Comparison of ENCODE assay signal across 9 cellular contexts in genomic region chr14:65321370-65321875, GRCh38.
DNase-seq lines count a peak whose midpoint lies in the region; ATAC-seq lines count a peak whose summit lies in the region.
"Had no signal": no experiment of that assay in that cellular context is flagged by ENCODE, and none has a peak within 500 bp of the region (broad histone marks: within the 10 kb centered on the region; RNA-seq: fewer than 3 reads in every experiment).

No MANE protein-coding gene starts in this region.

- DNase-seq in ELR (ENCODE audit: low read depth) (peak; percentile 74), adipocyte (ENCODE audit: low read depth) (peak; percentile 51), NCI-H446 treated with DMSO at 0.1 percent for 48 hours (lab: John Stamatoyannopoulos, UW) (no peak), RKO (ENCODE audit: low spot score) (no peak), T-helper 9 cell (no peak)
- no peak for DNase-seq in NK-92 treated with Interleukin-12 subunit alpha and Interleukin-12 subunit beta, amount 100 ng/mL, for 24 hours (lab: John Stamatoyannopoulos, UW)
- DNase-seq: stimulated activated naive CD4-positive, alpha-beta T cell had no signal

- no peaks in the 10 kb centered on the region for H3K9me3 ChIP-seq in adipocyte (ENCODE audit: control insufficient read depth, low read length)

- no peak overlapping the region for H3K9ac ChIP-seq in adipocyte (ENCODE audit: low read length)

- no peaks in the 10 kb centered on the region for H3K27me3 ChIP-seq in adipocyte (replicated peaks; ENCODE audit: control insufficient read depth, insufficient read depth, low read length)

- H3K4me1 ChIP-seq in adipocyte (ENCODE audit: control insufficient read depth, insufficient read depth, low read length), result no peaks in the 10 kb centered on the region

- H3K4me3 ChIP-seq in adipocyte (ENCODE audit: low read length), result no peak overlapping the region

- no peaks in the 10 kb centered on the region for H3K36me3 ChIP-seq in adipocyte (ENCODE audit: control insufficient read depth, insufficient read depth, low read length, severe bottlenecking)

- ATAC-seq in GM21360 (IDR thresholded peaks at IDR 0.05; ENCODE audit: unreplicated experiment), result peak; percentile 40
- ATAC-seq in HG03565 (IDR thresholded peaks at IDR 0.05; ENCODE audit: unreplicated experiment), result peak; percentile 36

Comparison
In these comparisons a context has a peak if more than half of its experiments do, and no peak if none do; other contexts are left out.
1. DNase-seq: peak in ELR (single experiment) and adipocyte (single experiment); none in NCI-H446 treated with DMSO at 0.1 percent for 48 hours (single experiment), RKO (single experiment), T-helper 9 cell (single experiment) and NK-92 treated with Interleukin-12 subunit alpha and Interleukin-12 subunit beta, amount 100 ng/mL, for 24 hours (single experiment).